Comparison of ENCODE assay signal across 16 cellular contexts in the genomic region with DNA sequence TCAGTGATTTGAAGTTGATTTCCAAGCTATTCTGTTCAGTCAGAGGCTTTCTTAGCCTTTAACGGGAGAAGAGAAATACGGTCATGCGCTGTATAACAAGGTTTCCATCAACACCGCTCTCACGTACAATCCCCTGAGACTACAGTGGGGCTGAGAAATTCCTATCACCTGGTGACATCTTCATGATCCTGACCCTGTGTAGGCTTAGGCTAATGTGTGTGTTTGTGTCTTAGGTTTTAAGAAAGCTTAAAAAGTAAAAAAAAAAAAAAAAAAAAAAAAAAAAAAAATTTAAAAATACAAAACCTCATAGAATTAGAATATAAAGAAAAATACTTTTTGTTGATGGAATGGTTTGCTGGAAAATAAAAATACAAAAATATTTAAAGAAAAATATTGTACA. TPM values are rescaled to one million over a fixed set of nuclear protein-coding genes. Genes with fewer than 3 reads are reported as not detected.
A peak's percentile ranks its signal among the peaks of the same experiment; 100 is the strongest.
DNase-seq lines count a peak whose midpoint lies in the region; ATAC-seq, FAIRE-seq and TF ChIP-seq lines count a peak whose summit lies in the region.
"Had no signal": no experiment of that assay in that cellular context is flagged by ENCODE, and none has a peak within 500 bp of the region (broad histone marks: within the 10 kb centered on the region; RNA-seq: fewer than 3 reads in every experiment).

No MANE protein-coding gene starts in this region.

- H3K9me3 Mint-ChIP-seq in activated naive CD4-positive, alpha-beta T cell treated with anti-CD3 and anti-CD28 coated beads, Interleukin-2, amount 50 U/mL, for 24 hours, result no peaks in the 10 kb centered on the region
- H3K9me3 Mint-ChIP-seq in stimulated activated effector memory CD8-positive, alpha-beta T cell treated with anti-CD3 and anti-CD28 coated beads, Interleukin-12 subunit alpha, Interleukin-12 subunit beta, amount 100 ng/mL, for 72 hours, result no peaks in the 10 kb centered on the region

- H3K27me3 Mint-ChIP-seq in activated naive CD4-positive, alpha-beta T cell treated with anti-CD3 and anti-CD28 coated beads, Interleukin-2, amount 50 U/mL, for 24 hours, result no peaks in the 10 kb centered on the region

- CTCF ChIA-PET in PC-9 (lab: Charles Lee), result no interaction called here

- peaks cover 3% of the 10 kb centered on the region; the same call in 1 of the 2 replicates for H3F3A ChIP-seq in PC-9 (ENCODE audit: insufficient read depth, low read depth)

- POLR2A ChIA-PET in PC-9 (lab: Charles Lee; ENCODE audit: unreplicated experiment), result no interaction called here

- BruUV-seq in PC-9 (replicated peaks; lab: Mats Ljungman, UMichigan), result no TSS peak

- H3K4me3 ChIP-seq in PC-9 (no peak overlapping the region), aorta (ENCODE audit: low read length in 2 of 2) (no peak overlapping the region)
- H3K4me3 ChIP-seq: body of pancreas had no signal

- WGBS in aorta, 2 donors, result 97 to 98% methylated on average over 5 of the region's 5 CpGs

- intact Hi-C loops in PC-9 (cut with micrococcal nuclease; ENCODE audit: unreplicated experiment) (no loop called here), aorta (cut with DNase I) (loop anchor here (2.0 to 10.0 kb wide), 5 partner anchors 35 to 215 kb away; a partner anchor contains a TSS)

- H3K27ac Mint-ChIP-seq in activated naive CD4-positive, alpha-beta T cell treated with anti-CD3 and anti-CD28 coated beads, Interleukin-2, amount 50 U/mL, for 24 hours, result no peak overlapping the region
- H3K27ac Mint-ChIP-seq in stimulated activated effector memory CD8-positive, alpha-beta T cell treated with anti-CD3 and anti-CD28 coated beads, Interleukin-12 subunit alpha, Interleukin-12 subunit beta, amount 100 ng/mL, for 72 hours, result no peak overlapping the region

- TF ChIP-seq CTCF in PC-9 (conservative IDR thresholded peaks at IDR 0.05), result no peak

- peak; percentile 50 for FAIRE-seq in frontal cortex (lab: Jason Lieb, UNC)

- no peak overlapping the region for H2AFZ ChIP-seq in PC-9

- peaks cover 13% of the 10 kb centered on the region; the same call in 1 of the 2 replicates for H3K79me2 ChIP-seq in PC-9 (ENCODE audit: low read depth)

- no peak for ATAC-seq in stimulated activated effector memory CD8-positive, alpha-beta T cell treated with anti-CD3 and anti-CD28 coated beads, Interleukin-12 subunit alpha, Interleukin-12 subunit beta, amount 100 ng/mL, for 72 hours
- no peak for ATAC-seq in aorta (ENCODE audit: low FRiP score)
- ATAC-seq: body of pancreas had no signal

- H3K4me1 ChIP-seq in PC-9 (replicated peaks; ENCODE audit: insufficient read depth), result peaks cover 9% of the 10 kb centered on the region
- H3K4me1 ChIP-seq in aorta (ENCODE audit: control insufficient read depth in 1 of 2, insufficient read depth in 2 of 2, low read length in 2 of 2), result no peaks in the 10 kb centered on the region

- peaks cover 51% of the 10 kb centered on the region for H3K4me1 Mint-ChIP-seq in activated naive CD4-positive, alpha-beta T cell treated with anti-CD3 and anti-CD28 coated beads, Interleukin-2, amount 50 U/mL, for 24 hours
- peaks cover 40% of the 10 kb centered on the region for H3K4me1 Mint-ChIP-seq in stimulated activated effector memory CD8-positive, alpha-beta T cell treated with anti-CD3 and anti-CD28 coated beads, Interleukin-12 subunit alpha, Interleukin-12 subunit beta, amount 100 ng/mL, for 72 hours

- H3K4me3 Mint-ChIP-seq in activated naive CD4-positive, alpha-beta T cell treated with anti-CD3 and anti-CD28 coated beads, Interleukin-2, amount 50 U/mL, for 24 hours, result peak overlapping the region; percentile 88
- peak overlapping the region; percentile 75 for H3K4me3 Mint-ChIP-seq in stimulated activated effector memory CD8-positive, alpha-beta T cell treated with anti-CD3 and anti-CD28 coated beads, Interleukin-12 subunit alpha, Interleukin-12 subunit beta, amount 100 ng/mL, for 72 hours

- H3K9me2 ChIP-seq in PC-9 (ENCODE audit: insufficient read depth), result no peaks in the 10 kb centered on the region

- peaks cover 3% of the 10 kb centered on the region for H3K36me3 Mint-ChIP-seq in activated naive CD4-positive, alpha-beta T cell treated with anti-CD3 and anti-CD28 coated beads, Interleukin-2, amount 50 U/mL, for 24 hours
- H3K36me3 Mint-ChIP-seq in stimulated activated effector memory CD8-positive, alpha-beta T cell treated with anti-CD3 and anti-CD28 coated beads, Interleukin-12 subunit alpha, Interleukin-12 subunit beta, amount 100 ng/mL, for 72 hours, result peaks cover under 1% of the 10 kb centered on the region

- peaks cover 5% of the 10 kb centered on the region; the same call in 1 of the 2 replicates for H3K27me3 ChIP-seq in PC-9 (ENCODE audit: insufficient read depth, low read depth)
- H3K27me3 ChIP-seq in aorta (ENCODE audit: control insufficient read depth in 1 of 2, insufficient read depth in 2 of 2, low read length in 1 of 2), result no peaks in the 10 kb centered on the region
- H3K27me3 ChIP-seq: body of pancreas, stomach had no signal

- H3K27ac ChIP-seq in PC-9, result no peak overlapping the region
- no peak overlapping the region for H3K27ac ChIP-seq in aorta (ENCODE audit: low read depth in 1 of 2, low read length in 2 of 2)
- H3K27ac ChIP-seq: body of pancreas, HL-60 had no signal

- H3K36me3 ChIP-seq in PC-9 (ENCODE audit: low read depth) (no peaks in the 10 kb centered on the region), aorta (ENCODE audit: control insufficient read depth in 1 of 2, insufficient read depth in 2 of 2, low read length in 1 of 2) (no peaks in the 10 kb centered on the region)

- H4K20me1 ChIP-seq in PC-9 (ENCODE audit: insufficient read depth), result no peaks in the 10 kb centered on the region

- H3K9me3 ChIP-seq in PC-9 (ENCODE audit: insufficient read depth, low read depth) (no peaks in the 10 kb centered on the region), aorta (ENCODE audit: control insufficient read depth, low read length) (no peaks in the 10 kb centered on the region)
- H3K9me3 ChIP-seq: body of pancreas, stomach had no signal

- DNase-seq in activated naive CD4-positive, alpha-beta T cell (lab: John Stamatoyannopoulos, UW), result no peak
- no peak for DNase-seq in PC-9
- DNase-seq in frontal cortex (ENCODE audit: low spot score in 2 of 2), result no peak
- DNase-seq in stimulated activated effector memory CD8-positive, alpha-beta T cell treated with anti-CD3 and anti-CD28 coated beads, Interleukin-12 subunit alpha, Interleukin-12 subunit beta, amount 100 ng/mL, for 72 hours (ENCODE audit: low spot score in 2 of 2), result no peak
- no peak for DNase-seq in stimulated activated CD4-positive, alpha-beta T cell treated with anti-CD3 and anti-CD28 coated beads, Interleukin-4, amount 100 ng/mL, for 1 hour
- DNase-seq in H4 (ENCODE audit: low spot score), result no peak
- DNase-seq in aorta, result no peak
- DNase-seq: body of pancreas, DMS53, Karpas-422, NCI-H1436 treated with DMSO at 0.1 percent for 48 hours, NCI-H446 treated with DMSO at 0.1 percent for 48 hours, nucleus accumbens, stomach had no signal

- peak overlapping the region; percentile 93; the same call in 1 of the 2 replicates for H3K4me2 ChIP-seq in PC-9

RNA-seq across cellular contexts. Expression of a gene that starts 1.8 kb away (rescaled TPM):
- total RNA-seq in PC-9 (2021) (42.4 and 43.6 TPM in 2 replicates), frontal cortex (5.7 TPM), aorta (10 to 100 TPM; 15.8 to 30.1 TPM)
- 2.1 and 16.0 TPM in 2 replicates for total RNA-seq in H4 (2014; rRNA removed; shearing (Covaris generic))
- 1 to 10 TPM; 2.9 to 8.0 TPM for polyA plus RNA-seq in aorta

RNA-seq across cellular contexts. Expression of a gene that starts 33.8 kb away (rescaled TPM):
- total RNA-seq in PC-9 (2021), result 35.6 and 40.7 TPM in 2 replicates
- 122 TPM for total RNA-seq in frontal cortex
- 21.6 and 25.4 TPM in 2 replicates for total RNA-seq in H4 (2014; rRNA removed; shearing (Covaris generic))
- 10 to 100 TPM; 12.2 to 19.9 TPM for total RNA-seq in aorta
- polyA plus RNA-seq in aorta, result 10 to 100 TPM; 16.0 to 24.3 TPM
